Comparison of ENCODE assay signal across 8 cellular contexts in the genomic region with DNA sequence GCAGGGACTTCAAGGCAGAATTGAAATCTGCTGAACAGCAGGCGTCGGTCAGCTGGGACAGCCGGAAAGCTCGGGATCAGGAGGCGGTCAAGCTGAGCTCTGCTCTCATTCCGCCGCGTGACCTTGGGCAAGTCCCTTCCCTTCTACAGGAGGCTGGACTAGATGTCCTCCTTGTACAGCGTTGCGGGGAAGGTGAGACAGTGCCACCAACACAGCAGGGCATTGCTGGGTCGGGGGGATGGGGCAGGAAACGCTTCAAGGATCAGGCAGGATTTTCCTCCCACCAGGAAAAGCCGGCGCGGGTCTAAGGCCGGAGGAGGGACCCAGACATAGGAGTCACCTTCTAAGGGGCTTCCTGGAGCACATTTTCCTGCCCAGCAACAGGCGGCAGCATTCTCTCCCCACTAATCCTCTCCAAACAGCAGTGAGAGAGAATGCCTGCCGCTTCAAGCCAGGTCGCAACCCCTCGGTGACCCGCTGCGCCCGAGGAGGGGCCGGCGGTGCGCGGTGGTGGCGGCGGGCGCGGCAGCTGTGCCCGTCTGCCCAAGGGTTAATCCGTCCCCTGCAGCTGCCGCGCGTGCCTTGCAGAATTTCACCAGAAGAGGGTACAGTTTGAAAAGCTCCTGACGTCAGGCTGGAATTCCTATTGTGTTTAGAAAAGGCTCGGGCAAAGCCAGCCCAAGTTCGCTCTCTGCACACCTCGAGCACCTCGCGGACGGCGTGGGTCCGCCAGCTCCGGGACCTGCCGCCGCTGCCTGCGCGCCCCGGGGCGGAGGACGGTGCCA. TPM values are rescaled to one million over a fixed set of nuclear protein-coding genes. Genes with fewer than 3 reads are reported as not detected.
DNase-seq lines count a peak whose midpoint lies in the region; ATAC-seq and TF ChIP-seq lines count a peak whose summit lies in the region.

A gene with protein sequence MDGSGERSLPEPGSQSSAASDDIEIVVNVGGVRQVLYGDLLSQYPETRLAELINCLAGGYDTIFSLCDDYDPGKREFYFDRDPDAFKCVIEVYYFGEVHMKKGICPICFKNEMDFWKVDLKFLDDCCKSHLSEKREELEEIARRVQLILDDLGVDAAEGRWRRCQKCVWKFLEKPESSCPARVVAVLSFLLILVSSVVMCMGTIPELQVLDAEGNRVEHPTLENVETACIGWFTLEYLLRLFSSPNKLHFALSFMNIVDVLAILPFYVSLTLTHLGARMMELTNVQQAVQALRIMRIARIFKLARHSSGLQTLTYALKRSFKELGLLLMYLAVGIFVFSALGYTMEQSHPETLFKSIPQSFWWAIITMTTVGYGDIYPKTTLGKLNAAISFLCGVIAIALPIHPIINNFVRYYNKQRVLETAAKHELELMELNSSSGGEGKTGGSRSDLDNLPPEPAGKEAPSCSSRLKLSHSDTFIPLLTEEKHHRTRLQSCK (plus strand): TSS at position 644 of the 785 bp plus-strand sequence. CDS start 493 bp downstream, outside the sequence.

- no peak for TF ChIP-seq CTCF in foreskin fibroblast (IDR thresholded peaks at IDR 0.05; ENCODE audit: low read depth, low read length)

- no peak for ATAC-seq in HG02571 (IDR thresholded peaks at IDR 0.05; ENCODE audit: unreplicated experiment)

- H3K4me3 ChIP-seq in foreskin fibroblast (ENCODE audit: low read depth in 1 of 2, low read length in 2 of 2) = peak within 1 kb of the TSS; percentile 31 to 38

- in situ Hi-C loops in SK-MEL-5 (cut with HindIII; ENCODE audit: low pct_unique_long_range_greater_than_20kb, low sequenced_read_pairs) = no loop called here

- DNase-seq in AG20443 (ENCODE audit: low spot score) (peak; percentile 79), Kasumi-1 (lab: John Stamatoyannopoulos, UW) (peak; percentile 35 to 44), SK-MEL-5 (ENCODE audit: low read depth, low spot score) (peak; percentile 26), foreskin fibroblast (peak; percentile 60 to 83), occipital lobe (lab: John Stamatoyannopoulos, UW) (no peak), putamen (ENCODE audit: low spot score) (no peak)
- DNase-seq in NK-92 treated with Interleukin-12 subunit alpha and Interleukin-12 subunit beta, amount 100 ng/mL, for 24 hours (lab: John Stamatoyannopoulos, UW) = no peak

RNA-seq across cellular contexts. Expression of the gene that starts here (rescaled TPM):
- total RNA-seq in SK-MEL-5 (2014; rRNA removed; shearing (Covaris generic)) = 0.05 TPM in 1 of 2 replicates, not detected in the other
- 0.43 TPM in 1 of 2 replicates, not detected in the other for polyA plus RNA-seq in SK-MEL-5 (2015; cell fraction: cytosol; rRNA removed)
- not detected in 2 replicates for polyA plus RNA-seq in SK-MEL-5 (2015; cell fraction: nucleus; rRNA removed)
- total RNA-seq in occipital lobe = 13.3 TPM

Comparison
In these comparisons a context has a peak if more than half of its experiments do, and no peak if none do; other contexts are left out.
1. RNA of the gene that starts here (total RNA-seq): 13.3 TPM in occipital lobe (single experiment); 0.05 TPM in SK-MEL-5; every median in the first group is over 10 times any median in the second.
2. Peak in DNase-seq in SK-MEL-5; RNA of the gene not detected or under 1 TPM.
3. DNase-seq: peak in AG20443 (single experiment), Kasumi-1 (2 of 2) and foreskin fibroblast (2 of 2); none in occipital lobe (single experiment), putamen (single experiment) and NK-92 treated with Interleukin-12 subunit alpha and Interleukin-12 subunit beta, amount 100 ng/mL, for 24 hours (single experiment).